Comparison of ENCODE assay signal across 14 cellular contexts in genomic region chr4:24778427-24779225, GRCh38. TPM values are rescaled to one million over a fixed set of nuclear protein-coding genes. Genes with fewer than 3 reads are reported as not detected.
DNase-seq lines count a peak whose midpoint lies in the region; FAIRE-seq and TF ChIP-seq lines count a peak whose summit lies in the region.
"Had no signal": no experiment of that assay in that cellular context is flagged by ENCODE, and none has a peak within 500 bp of the region (broad histone marks: within the 10 kb centered on the region; RNA-seq: fewer than 3 reads in every experiment).

No MANE protein-coding gene starts in this region.

- intact Hi-C loops in left ventricle myocardium inferior (cut with micrococcal nuclease), result no loop called here
- intact Hi-C loops in testis (cut with DNase I; ENCODE audit: low total_unique reads), result no loop called here

- H3K27me3 ChIP-seq in astrocyte (ENCODE audit: insufficient read depth, low read length), result no peaks in the 10 kb centered on the region
- no peaks in the 10 kb centered on the region for H3K27me3 ChIP-seq in left ventricle myocardium inferior (ENCODE audit: low read depth)
- no peaks in the 10 kb centered on the region for H3K27me3 ChIP-seq in testis
- H3K27me3 ChIP-seq in Karpas-422 (ENCODE audit: low read length), result no peaks in the 10 kb centered on the region
- H3K27me3 ChIP-seq: dorsolateral prefrontal cortex, thyroid gland had no signal

- TF ChIP-seq CTCF in astrocyte (IDR thresholded peaks at IDR 0.05; ENCODE audit: insufficient read depth, low read depth, low read length) (no peak), left ventricle myocardium inferior (IDR thresholded peaks at IDR 0.05; ENCODE audit: borderline replicate concordance) (no peak), testis (IDR thresholded peaks at IDR 0.05) (no peak)

- no peaks in the 10 kb centered on the region for H3K9me2 ChIP-seq in Karpas-422 (replicated peaks; ENCODE audit: insufficient read depth, low read length)

- H3K27me3 Mint-ChIP-seq in astrocyte (ENCODE audit: low read depth, unreplicated experiment), result no peaks in the 10 kb centered on the region

- H2AFZ ChIP-seq in astrocyte (ENCODE audit: low read depth, low read length) (no peak overlapping the region), Karpas-422 (ENCODE audit: low read length) (no peak overlapping the region)

- H3K36me3 ChIP-seq in astrocyte (ENCODE audit: insufficient read depth, low read length), result no peaks in the 10 kb centered on the region
- H3K36me3 ChIP-seq in left ventricle myocardium inferior, result no peaks in the 10 kb centered on the region
- H3K36me3 ChIP-seq in testis (ENCODE audit: low read depth, missing control alignments), result no peaks in the 10 kb centered on the region
- no peaks in the 10 kb centered on the region for H3K36me3 ChIP-seq in Karpas-422 (ENCODE audit: insufficient read depth, low read length)
- H3K36me3 ChIP-seq: thyroid gland had no signal

- no peak overlapping the region for H3K27ac Mint-ChIP-seq in astrocyte (ENCODE audit: unreplicated experiment)

- peak; percentile 84 for FAIRE-seq in astrocyte (lab: Jason Lieb, UNC)
- FAIRE-seq in HTR-8/SVneo (lab: Jason Lieb, UNC), result no peak

- H4K20me1 ChIP-seq in astrocyte (ENCODE audit: insufficient read depth, low read length) (no peaks in the 10 kb centered on the region), Karpas-422 (ENCODE audit: insufficient read depth, low read depth, low read length) (no peaks in the 10 kb centered on the region)

- DNase-seq in H4 (ENCODE audit: low spot score), result peak; percentile 86
- DNase-seq in astrocyte (ENCODE audit: low read depth), result peak; percentile 97
- DNase-seq in left ventricle myocardium inferior, result peak; percentile 28
- peak; percentile 32 for DNase-seq in testis
- DNase-seq in HTR-8/SVneo (ENCODE audit: insufficient read length, low spot score), result no peak
- DNase-seq in DMS53 treated with DMSO at 0.1 percent for 48 hours (lab: John Stamatoyannopoulos, UW; ENCODE audit: unreplicated experiment), result no peak
- no peak for DNase-seq in Karpas-422
- no peak for DNase-seq in NCI-H774 (lab: John Stamatoyannopoulos, UW)
- DNase-seq: activated T-cell treated with anti-CD3 and anti-CD28 coated beads, Interleukin-2, amount 50 U/mL, for 4 hours; DMS153; dorsolateral prefrontal cortex; nephron progenitor cell; stimulated activated CD4-positive, alpha-beta T cell treated with anti-CD3 and anti-CD28 coated beads, Interleukin-4, amount 100 ng/mL, for 1 hour; thyroid gland had no signal

- H3K79me2 ChIP-seq in astrocyte (ENCODE audit: insufficient read depth, low read length) (no peaks in the 10 kb centered on the region), Karpas-422 (ENCODE audit: low read length) (no peaks in the 10 kb centered on the region)

- no peaks in the 10 kb centered on the region for H3K9me3 Mint-ChIP-seq in astrocyte (ENCODE audit: unreplicated experiment)
- H3K9me3 Mint-ChIP-seq: activated T-cell treated with anti-CD3 and anti-CD28 coated beads, Interleukin-2, amount 50 U/mL, for 4 hours; nephron progenitor cell had no signal

- H3K4me3 Mint-ChIP-seq in astrocyte (ENCODE audit: unreplicated experiment), result no peak overlapping the region
- H3K4me3 Mint-ChIP-seq: activated T-cell treated with anti-CD3 and anti-CD28 coated beads, Interleukin-2, amount 50 U/mL, for 4 hours; nephron progenitor cell had no signal

- peak overlapping the region; percentile 56 for H3K27ac ChIP-seq in astrocyte (ENCODE audit: low read depth, low read length)
- peak overlapping the region; percentile 60 for H3K27ac ChIP-seq in left ventricle myocardium inferior (replicated peaks)
- no peak overlapping the region for H3K27ac ChIP-seq in testis
- H3K27ac ChIP-seq in Karpas-422 (ENCODE audit: low read length), result no peak overlapping the region
- H3K27ac ChIP-seq: dorsolateral prefrontal cortex, thyroid gland had no signal

- no peaks in the 10 kb centered on the region for H3K36me3 Mint-ChIP-seq in astrocyte (ENCODE audit: low read depth, unreplicated experiment)

- peaks cover 18% of the 10 kb centered on the region for H3K4me1 ChIP-seq in astrocyte (ENCODE audit: insufficient read depth, low read length)
- peaks cover 25% of the 10 kb centered on the region for H3K4me1 ChIP-seq in left ventricle myocardium inferior
- H3K4me1 ChIP-seq in testis, result no peaks in the 10 kb centered on the region
- H3K4me1 ChIP-seq in Karpas-422 (ENCODE audit: low read length), result no peaks in the 10 kb centered on the region

- H3K9ac ChIP-seq in astrocyte (ENCODE audit: low read length), result no peak overlapping the region
- H3K9ac ChIP-seq in Karpas-422 (ENCODE audit: low read length), result no peak overlapping the region

- H3K4me2 ChIP-seq in astrocyte (ENCODE audit: low read length), result peak overlapping the region; percentile 34
- no peak overlapping the region for H3K4me2 ChIP-seq in Karpas-422 (ENCODE audit: low read depth, low read length, poor library complexity, severe bottlenecking)

- H3K4me1 Mint-ChIP-seq in astrocyte (ENCODE audit: low read depth, unreplicated experiment), result peaks cover 5% of the 10 kb centered on the region

- TF ChIP-seq POLR2A in testis (IDR thresholded peaks at IDR 0.05), result no peak

- WGBS in testis, 2 donors, result 57 to 65% methylated on average over 4 of the region's 4 CpGs

- H3K9me3 ChIP-seq in astrocyte (ENCODE audit: insufficient read depth, low read depth, low read length) (no peaks in the 10 kb centered on the region), left ventricle myocardium inferior (replicated peaks) (no peaks in the 10 kb centered on the region), testis (no peaks in the 10 kb centered on the region), Karpas-422 (ENCODE audit: low read length) (no peaks in the 10 kb centered on the region)
- H3K9me3 ChIP-seq: thyroid gland had no signal

- H3K4me3 ChIP-seq in astrocyte (ENCODE audit: insufficient read depth, low read depth, low read length), result no peak overlapping the region
- H3K4me3 ChIP-seq in left ventricle myocardium inferior, result no peak overlapping the region
- no peak overlapping the region for H3K4me3 ChIP-seq in testis
- H3K4me3 ChIP-seq in Karpas-422 (ENCODE audit: low read length), result no peak overlapping the region
- H3K4me3 ChIP-seq: dorsolateral prefrontal cortex, thyroid gland had no signal

RNA-seq across cellular contexts. Expression of gene SOD3, which starts 16.7 kb away (rescaled TPM):
- total RNA-seq in H4 (2014; rRNA removed; shearing (Covaris generic)), result 1.6 TPM in 1 of 2 replicates, not detected in the other
- total RNA-seq in astrocyte, result 8.6 and 12.0 TPM in 2 replicates
- total RNA-seq in left ventricle myocardium inferior, result 64.2 TPM
- total RNA-seq in testis, result 100 to 1,000 TPM; 354 to 355 TPM
- polyA plus RNA-seq in testis (ENCODE audit: insufficient read depth, low read depth, low replicate concordance), result 136 TPM
- not detected in 2 replicates for total RNA-seq in Karpas-422 (2014; rRNA removed; shearing (Covaris generic); ENCODE audit: low replicate concordance)

Comparison
In these comparisons a context has a peak if more than half of its experiments do, and no peak if none do; other contexts are left out.
1. DNase-seq: peak in H4 (single experiment), astrocyte (single experiment), left ventricle myocardium inferior (single experiment) and testis (single experiment); none in HTR-8/SVneo (single experiment), DMS53 treated with DMSO at 0.1 percent for 48 hours (single experiment), Karpas-422 (single experiment) and NCI-H774 (single experiment).
2. H3K27ac ChIP-seq: peak in astrocyte (single experiment) and left ventricle myocardium inferior (single experiment); none in testis (0 of 2) and Karpas-422 (single experiment).